21 cellular contexts compared by ENCODE assay signal in the genomic region with DNA sequence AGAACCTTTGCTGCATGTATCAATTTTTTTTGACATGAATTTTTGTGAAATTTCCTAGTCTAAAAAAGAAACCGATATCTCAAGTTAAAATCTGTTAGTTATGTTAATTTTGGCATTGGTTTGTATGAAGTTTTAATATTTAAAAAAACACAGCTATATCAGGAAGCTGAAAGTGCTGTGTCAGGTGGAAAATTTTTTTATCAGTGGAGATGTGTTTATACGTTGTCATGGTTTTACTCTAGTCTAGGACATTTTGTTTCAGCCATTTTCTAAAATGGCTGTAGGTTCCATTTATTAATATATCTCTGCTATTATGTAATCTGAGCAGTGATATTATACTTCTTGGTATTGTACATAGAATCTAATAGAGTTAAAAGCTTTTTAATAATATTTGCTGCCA. TPM values are rescaled to one million over a fixed set of nuclear protein-coding genes. Genes with fewer than 3 reads are reported as not detected.
"Had no signal": no experiment of that assay in that cellular context is flagged by ENCODE, and none has a peak within 500 bp of the region (broad histone marks: within the 10 kb centered on the region; RNA-seq: fewer than 3 reads in every experiment).

No MANE protein-coding gene starts in this region.

- H2AFZ ChIP-seq: PC-9 had no signal

- H3K27ac Mint-ChIP-seq: activated CD8-positive, alpha-beta T cell treated with anti-CD3 and anti-CD28 coated beads, Interleukin-2, amount 10 ng/mL, durations not matched to agents 7 days and 5 days; T-helper 17 cell had no signal

- ATAC-seq: activated CD4-positive, CD25-positive, alpha-beta regulatory T cell treated with anti-CD3 and anti-CD28 coated beads, Interleukin-2, amount 50 U/mL, for 24 hours; activated CD8-positive, alpha-beta T cell treated with anti-CD3 and anti-CD28 coated beads, Interleukin-2, amount 10 ng/mL, durations not matched to agents 7 days and 5 days; T-helper 17 cell had no signal

- H3K4me3 ChIP-seq: breast epithelium, PC-9 had no signal

- H3K36me3 ChIP-seq: breast epithelium had no signal

- H3K9me3 ChIP-seq: breast epithelium had no signal

- DNase-seq: activated CD4-positive, alpha-beta T cell treated with anti-CD3 and anti-CD28 coated beads for 4 hours; activated CD8-positive, alpha-beta memory T cell treated with anti-CD3 and anti-CD28 coated beads, Interleukin-2, amount 50 U/mL, for 48 hours; activated CD8-positive, alpha-beta T cell treated with anti-CD3 and anti-CD28 coated beads, Interleukin-2, amount 10 ng/mL, durations not matched to agents 7 days and 5 days; activated naive CD4-positive, alpha-beta T cell treated with anti-CD3 and anti-CD28 coated beads, Interleukin-2, amount 50 U/mL, for 16 hours; activated T-cell treated with anti-CD3 and anti-CD28 coated beads, Interleukin-2, amount 50 U/mL, for 1 hour; aorta; caudate nucleus; Kasumi-1; KBM-7; NCI-H1105 treated with DMSO at 0.1 percent for 48 hours; NCI-H1436 treated with DMSO at 0.1 percent for 48 hours; NCI-H187; NCI-H2081; NCI-H446; NCI-H524; PC-9; SHP77 treated with DMSO at 0.1 percent for 48 hours; T-helper 17 cell; T1000 had no signal

- H3K4me1 ChIP-seq: breast epithelium had no signal

- H3K4me2 ChIP-seq: PC-9 had no signal

- H3K27ac ChIP-seq: breast epithelium, PC-9 had no signal

RNA-seq across cellular contexts. Expression of gene SMARCA1, which starts 50.9 kb away (rescaled TPM):
- total RNA-seq: activated CD8-positive, alpha-beta T cell treated with anti-CD3 and anti-CD28 coated beads, Interleukin-2, amount 10 ng/mL, durations not matched to agents 7 days and 5 days had no signal
